In the genomic region with DNA sequence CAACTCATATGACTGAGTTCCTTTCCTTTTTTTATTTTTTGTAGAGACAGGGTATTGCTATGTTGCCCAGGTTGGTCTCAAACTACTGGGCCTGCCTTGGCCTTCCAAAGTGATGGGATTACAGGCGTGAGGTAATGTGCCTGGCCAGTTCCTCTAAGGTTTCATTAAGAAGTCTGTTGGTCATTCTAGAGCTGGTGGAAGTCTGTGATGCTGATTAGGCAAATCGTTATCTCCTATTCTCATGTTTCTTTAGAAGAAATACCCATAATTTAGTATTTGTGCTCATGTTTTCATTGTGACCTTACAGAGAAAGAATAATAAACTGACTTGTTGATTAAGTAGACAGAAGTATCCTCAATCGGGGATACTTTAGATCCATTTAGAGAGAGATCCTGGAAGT, we compare ENCODE assay signal across 9 cellular contexts.
"Had no signal": no experiment of that assay in that cellular context is flagged by ENCODE, and none has a peak within 500 bp of the region (broad histone marks: within the 10 kb centered on the region; RNA-seq: fewer than 3 reads in every experiment).

No MANE protein-coding gene starts in this region.

- FAIRE-seq: H1 had no signal

- H3K9me3 Mint-ChIP-seq: GM23338, HFFc6 had no signal

- H3K4me2 ChIP-seq: KMS-11 had no signal

- H3K36me3 ChIP-seq: HAP-1 had no signal

- H3K4me3 ChIP-seq: GM23338, HAP-1 had no signal

- H3K9me3 ChIP-seq: HAP-1 had no signal

- H3K9ac ChIP-seq: KMS-11 had no signal

- H3K4me3 Mint-ChIP-seq: GM23338, HFFc6 had no signal

- DNase-seq: H7, HFFc6, IMR-90, Karpas-422 had no signal

- H2AFZ ChIP-seq: GM23338 had no signal

- H3K27ac ChIP-seq: HL-60, KMS-11 had no signal

- H3K27ac Mint-ChIP-seq: GM23338, HFFc6 had no signal
